22 cellular contexts compared by ENCODE assay signal in the genomic region with DNA sequence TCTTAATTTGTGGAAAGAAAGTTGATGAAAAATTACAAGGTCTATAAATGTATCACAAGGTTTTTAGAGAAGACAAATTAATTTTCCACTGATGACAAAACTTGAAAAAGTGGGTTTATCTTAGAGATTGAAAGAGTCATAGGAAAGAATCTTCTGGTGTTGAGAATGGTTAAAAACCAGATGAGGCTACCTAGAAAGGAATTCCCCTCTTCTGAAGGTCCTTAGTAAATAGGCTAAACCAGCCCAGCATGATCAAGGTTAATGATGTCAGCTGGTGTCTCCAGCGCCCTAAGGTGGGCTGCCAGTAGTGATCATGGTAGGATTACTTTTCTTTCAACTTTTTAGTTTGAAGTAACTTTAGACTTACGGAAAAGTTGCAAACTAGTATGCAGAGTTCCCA.
"Had no signal": no experiment of that assay in that cellular context is flagged by ENCODE, and none has a peak within 500 bp of the region (broad histone marks: within the 10 kb centered on the region; RNA-seq: fewer than 3 reads in every experiment).

No MANE protein-coding gene starts in this region.

- H3K4me1 ChIP-seq: prostate gland had no signal

- H3K4me3 ChIP-seq: prostate gland, stomach, suprapubic skin, tibial nerve had no signal

- H3K27me3 ChIP-seq: stomach, suprapubic skin, tibial nerve had no signal

- ATAC-seq: activated CD8-positive, alpha-beta memory T cell treated with anti-CD3 and anti-CD28 coated beads, Interleukin-2, amount 10 ng/mL, durations not matched to agents 7 days and 5 days; effector memory CD8-positive, alpha-beta T cell; esophagus mucosa; natural killer cell treated with Interleukin-12 subunit alpha and Interleukin-12 subunit beta and Interleukin-15 and Interleukin-18, amount 100 ng/mL, for 72 hours; WTC11 had no signal

- H3K27ac Mint-ChIP-seq: activated CD8-positive, alpha-beta memory T cell treated with anti-CD3 and anti-CD28 coated beads, Interleukin-2, amount 10 ng/mL, durations not matched to agents 7 days and 5 days; activated naive CD4-positive, alpha-beta T cell treated with anti-CD3 and anti-CD28 coated beads, Interleukin-2, amount 10 ng/mL, durations not matched to agents 7 days and 5 days; effector memory CD8-positive, alpha-beta T cell; natural killer cell treated with Interleukin-12 subunit alpha and Interleukin-12 subunit beta and Interleukin-15 and Interleukin-18, amount 100 ng/mL, for 72 hours; WTC11 had no signal

- H3K4me3 Mint-ChIP-seq: activated CD8-positive, alpha-beta memory T cell treated with anti-CD3 and anti-CD28 coated beads, Interleukin-2, amount 10 ng/mL, durations not matched to agents 7 days and 5 days; activated naive CD4-positive, alpha-beta T cell treated with anti-CD3 and anti-CD28 coated beads, Interleukin-2, amount 10 ng/mL, durations not matched to agents 7 days and 5 days; brain; effector memory CD8-positive, alpha-beta T cell; natural killer cell treated with Interleukin-12 subunit alpha and Interleukin-12 subunit beta and Interleukin-15 and Interleukin-18, amount 100 ng/mL, for 72 hours; WTC11 had no signal

- H3K9me3 Mint-ChIP-seq: activated naive CD4-positive, alpha-beta T cell treated with anti-CD3 and anti-CD28 coated beads, Interleukin-2, amount 10 ng/mL, durations not matched to agents 7 days and 5 days; effector memory CD8-positive, alpha-beta T cell; natural killer cell treated with Interleukin-12 subunit alpha and Interleukin-12 subunit beta and Interleukin-15 and Interleukin-18, amount 100 ng/mL, for 72 hours had no signal

- H3K36me3 Mint-ChIP-seq: activated CD8-positive, alpha-beta memory T cell treated with anti-CD3 and anti-CD28 coated beads, Interleukin-2, amount 10 ng/mL, durations not matched to agents 7 days and 5 days; activated naive CD4-positive, alpha-beta T cell treated with anti-CD3 and anti-CD28 coated beads, Interleukin-2, amount 10 ng/mL, durations not matched to agents 7 days and 5 days; natural killer cell treated with Interleukin-12 subunit alpha and Interleukin-12 subunit beta and Interleukin-15 and Interleukin-18, amount 100 ng/mL, for 72 hours had no signal

- DNase-seq: activated CD4-positive, alpha-beta T cell treated with anti-CD3 and anti-CD28 coated beads, Interleukin-2, amount 50 U/mL, for 4 hours; activated CD8-positive, alpha-beta memory T cell treated with anti-CD3 and anti-CD28 coated beads, Interleukin-2, amount 10 ng/mL, durations not matched to agents 7 days and 5 days; activated effector memory CD4-positive, alpha-beta T cell treated with Interleukin-2 at 50 U/mL for 16 hours; activated naive CD4-positive, alpha-beta T cell treated with anti-CD3 and anti-CD28 coated beads, Interleukin-2, amount 10 ng/mL, durations not matched to agents 7 days and 5 days; activated T-cell treated with anti-CD3 and anti-CD28 coated beads, Interleukin-2, amount 50 U/mL, for 1 hour; anterior cingulate cortex; caudate nucleus; dermis blood vessel endothelial cell; effector memory CD8-positive, alpha-beta T cell; foreskin melanocyte; hypothalamus; stimulated activated CD4-positive, alpha-beta T cell treated with anti-CD3 and anti-CD28 coated beads, Interleukin-12 subunit alpha, Interleukin-12 subunit beta, amount 100 ng/mL, for 4 hours; stimulated activated CD4-positive, alpha-beta T cell treated with anti-CD3 and anti-CD28 coated beads, Interleukin-4, amount 100 ng/mL, for 4 hours; stomach; T-helper 9 cell had no signal

- H3K27ac ChIP-seq: prostate gland, tibial nerve had no signal

- H3K4me1 Mint-ChIP-seq: activated CD8-positive, alpha-beta memory T cell treated with anti-CD3 and anti-CD28 coated beads, Interleukin-2, amount 10 ng/mL, durations not matched to agents 7 days and 5 days; activated naive CD4-positive, alpha-beta T cell treated with anti-CD3 and anti-CD28 coated beads, Interleukin-2, amount 10 ng/mL, durations not matched to agents 7 days and 5 days had no signal

- H3K36me3 ChIP-seq: prostate gland, stomach, suprapubic skin, tibial nerve had no signal

- H3K9me3 ChIP-seq: prostate gland, stomach, suprapubic skin, tibial nerve had no signal

- H3K27me3 Mint-ChIP-seq: activated CD8-positive, alpha-beta memory T cell treated with anti-CD3 and anti-CD28 coated beads, Interleukin-2, amount 10 ng/mL, durations not matched to agents 7 days and 5 days; activated naive CD4-positive, alpha-beta T cell treated with anti-CD3 and anti-CD28 coated beads, Interleukin-2, amount 10 ng/mL, durations not matched to agents 7 days and 5 days; effector memory CD8-positive, alpha-beta T cell; natural killer cell treated with Interleukin-12 subunit alpha and Interleukin-12 subunit beta and Interleukin-15 and Interleukin-18, amount 100 ng/mL, for 72 hours had no signal
